1 cellular context compared by ENCODE assay signal in the genomic region with DNA sequence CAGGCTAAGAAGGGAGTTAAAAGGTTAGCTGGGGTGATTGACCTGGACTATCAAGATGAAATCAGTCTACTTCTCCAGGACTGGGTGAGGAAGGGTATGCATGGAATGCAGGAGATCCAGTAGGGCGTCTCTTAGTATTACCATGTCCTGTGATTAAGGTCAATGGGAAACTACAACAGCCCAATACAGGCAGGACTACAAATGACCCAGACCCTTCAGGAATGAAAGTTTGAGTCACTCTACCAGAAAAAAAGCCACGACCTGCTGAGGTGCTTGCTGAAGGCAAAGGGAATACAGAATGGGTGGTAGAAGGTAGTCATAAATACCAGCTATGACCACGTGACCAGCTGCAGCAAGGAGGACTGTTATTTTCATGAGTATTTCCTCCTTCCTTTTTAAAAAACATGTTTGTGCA.
TF ChIP-seq lines count a peak whose summit lies in the region.

No MANE protein-coding gene starts in this region.

TF ChIP-seq in GM23338, 12 proteins besides CTCF, POLR2A, EP300 and RAD21:
- TF ChIP-seq, protein P1, sequence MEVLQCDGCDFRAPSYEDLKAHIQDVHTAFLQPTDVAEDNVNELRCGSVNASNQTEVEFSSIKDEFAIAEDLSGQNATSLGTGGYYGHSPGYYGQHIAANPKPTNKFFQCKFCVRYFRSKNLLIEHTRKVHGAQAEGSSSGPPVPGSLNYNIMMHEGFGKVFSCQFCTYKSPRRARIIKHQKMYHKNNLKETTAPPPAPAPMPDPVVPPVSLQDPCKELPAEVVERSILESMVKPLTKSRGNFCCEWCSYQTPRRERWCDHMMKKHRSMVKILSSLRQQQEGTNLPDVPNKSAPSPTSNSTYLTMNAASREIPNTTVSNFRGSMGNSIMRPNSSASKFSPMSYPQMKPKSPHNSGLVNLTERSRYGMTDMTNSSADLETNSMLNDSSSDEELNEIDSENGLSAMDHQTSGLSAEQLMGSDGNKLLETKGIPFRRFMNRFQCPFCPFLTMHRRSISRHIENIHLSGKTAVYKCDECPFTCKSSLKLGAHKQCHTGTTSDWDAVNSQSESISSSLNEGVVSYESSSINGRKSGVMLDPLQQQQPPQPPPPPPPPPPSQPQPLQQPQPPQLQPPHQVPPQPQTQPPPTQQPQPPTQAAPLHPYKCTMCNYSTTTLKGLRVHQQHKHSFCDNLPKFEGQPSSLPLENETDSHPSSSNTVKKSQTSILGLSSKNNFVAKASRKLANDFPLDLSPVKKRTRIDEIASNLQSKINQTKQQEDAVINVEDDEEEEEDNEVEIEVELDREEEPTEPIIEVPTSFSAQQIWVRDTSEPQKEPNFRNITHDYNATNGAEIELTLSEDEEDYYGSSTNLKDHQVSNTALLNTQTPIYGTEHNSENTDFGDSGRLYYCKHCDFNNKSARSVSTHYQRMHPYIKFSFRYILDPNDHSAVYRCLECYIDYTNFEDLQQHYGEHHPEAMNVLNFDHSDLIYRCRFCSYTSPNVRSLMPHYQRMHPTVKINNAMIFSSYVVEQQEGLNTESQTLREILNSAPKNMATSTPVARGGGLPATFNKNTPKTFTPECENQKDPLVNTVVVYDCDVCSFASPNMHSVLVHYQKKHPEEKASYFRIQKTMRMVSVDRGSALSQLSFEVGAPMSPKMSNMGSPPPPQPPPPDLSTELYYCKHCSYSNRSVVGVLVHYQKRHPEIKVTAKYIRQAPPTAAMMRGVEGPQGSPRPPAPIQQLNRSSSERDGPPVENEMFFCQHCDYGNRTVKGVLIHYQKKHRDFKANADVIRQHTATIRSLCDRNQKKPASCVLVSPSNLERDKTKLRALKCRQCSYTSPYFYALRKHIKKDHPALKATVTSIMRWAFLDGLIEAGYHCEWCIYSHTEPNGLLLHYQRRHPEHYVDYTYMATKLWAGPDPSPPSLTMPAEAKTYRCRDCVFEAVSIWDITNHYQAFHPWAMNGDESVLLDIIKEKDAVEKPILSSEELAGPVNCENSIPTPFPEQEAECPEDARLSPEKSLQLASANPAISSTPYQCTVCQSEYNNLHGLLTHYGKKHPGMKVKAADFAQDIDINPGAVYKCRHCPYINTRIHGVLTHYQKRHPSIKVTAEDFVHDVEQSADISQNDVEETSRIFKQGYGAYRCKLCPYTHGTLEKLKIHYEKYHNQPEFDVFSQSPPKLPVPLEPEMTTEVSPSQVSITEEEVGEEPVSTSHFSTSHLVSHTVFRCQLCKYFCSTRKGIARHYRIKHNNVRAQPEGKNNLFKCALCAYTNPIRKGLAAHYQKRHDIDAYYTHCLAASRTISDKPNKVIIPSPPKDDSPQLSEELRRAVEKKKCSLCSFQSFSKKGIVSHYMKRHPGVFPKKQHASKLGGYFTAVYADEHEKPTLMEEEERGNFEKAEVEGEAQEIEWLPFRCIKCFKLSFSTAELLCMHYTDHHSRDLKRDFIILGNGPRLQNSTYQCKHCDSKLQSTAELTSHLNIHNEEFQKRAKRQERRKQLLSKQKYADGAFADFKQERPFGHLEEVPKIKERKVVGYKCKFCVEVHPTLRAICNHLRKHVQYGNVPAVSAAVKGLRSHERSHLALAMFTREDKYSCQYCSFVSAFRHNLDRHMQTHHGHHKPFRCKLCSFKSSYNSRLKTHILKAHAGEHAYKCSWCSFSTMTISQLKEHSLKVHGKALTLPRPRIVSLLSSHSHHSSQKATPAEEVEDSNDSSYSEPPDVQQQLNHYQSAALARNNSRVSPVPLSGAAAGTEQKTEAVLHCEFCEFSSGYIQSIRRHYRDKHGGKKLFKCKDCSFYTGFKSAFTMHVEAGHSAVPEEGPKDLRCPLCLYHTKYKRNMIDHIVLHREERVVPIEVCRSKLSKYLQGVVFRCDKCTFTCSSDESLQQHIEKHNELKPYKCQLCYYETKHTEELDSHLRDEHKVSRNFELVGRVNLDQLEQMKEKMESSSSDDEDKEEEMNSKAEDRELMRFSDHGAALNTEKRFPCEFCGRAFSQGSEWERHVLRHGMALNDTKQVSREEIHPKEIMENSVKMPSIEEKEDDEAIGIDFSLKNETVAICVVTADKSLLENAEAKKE (CRISPR knock-in tag; IDR thresholded peaks at IDR 0.05) = peak; percentile 77
TF ChIP-seq in GM23338: peak in this region for 1; not testable (repeated sequence) for 11.
